Comparison of ENCODE assay signal across 8 cellular contexts in the genomic region with DNA sequence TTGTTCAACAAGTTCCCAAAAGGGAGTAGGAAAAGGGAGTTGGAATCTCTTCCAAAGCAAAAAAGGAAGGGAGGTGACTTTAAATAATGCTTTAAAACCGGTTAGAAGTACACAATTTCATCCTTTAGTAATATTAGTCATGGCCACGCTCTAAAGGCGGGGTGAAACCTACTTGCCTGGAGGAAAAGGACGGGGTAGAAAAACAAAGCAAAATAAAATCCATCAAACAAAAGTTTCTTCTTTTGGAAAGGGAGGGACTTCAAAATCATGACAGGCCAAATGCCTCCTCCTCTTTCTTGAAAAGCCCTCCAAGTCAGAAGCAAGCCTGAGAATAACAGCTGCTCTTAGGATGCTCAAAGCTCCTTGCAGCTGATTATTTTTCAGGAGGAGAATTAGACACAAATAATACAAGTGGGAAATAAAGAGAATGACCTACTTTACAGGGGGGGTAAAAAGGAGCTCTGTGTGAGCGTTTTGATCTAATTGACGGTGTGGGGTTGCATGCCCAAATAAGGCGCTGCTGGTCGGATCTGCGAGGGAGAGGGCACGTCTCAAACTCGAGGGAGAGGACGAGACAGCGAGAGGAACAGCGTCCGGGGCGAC. TPM values are rescaled to one million over a fixed set of nuclear protein-coding genes. Genes with fewer than 3 reads are reported as not detected.
A peak's percentile ranks its signal among the peaks of the same experiment; 100 is the strongest.
DNase-seq lines count a peak whose midpoint lies in the region; ATAC-seq and TF ChIP-seq lines count a peak whose summit lies in the region.

No MANE protein-coding gene starts in this region.

- H3K4me1 Mint-ChIP-seq in activated T-helper 17 cell treated with anti-CD3 and anti-CD28 coated beads, Interleukin-2, amount 50 U/mL, for 72 hours: peaks cover 3% of the 10 kb centered on the region
- no peaks in the 10 kb centered on the region for H3K4me1 Mint-ChIP-seq in glutamatergic neuron (ENCODE audit: low read depth, unreplicated experiment)

- H3K9me3 Mint-ChIP-seq in activated T-helper 17 cell treated with anti-CD3 and anti-CD28 coated beads, Interleukin-2, amount 50 U/mL, for 72 hours: no peaks in the 10 kb centered on the region
- peaks cover 7% of the 10 kb centered on the region for H3K9me3 Mint-ChIP-seq in glutamatergic neuron (ENCODE audit: unreplicated experiment)

- peaks cover 28% of the 10 kb centered on the region for H3K36me3 Mint-ChIP-seq in activated T-helper 17 cell treated with anti-CD3 and anti-CD28 coated beads, Interleukin-2, amount 50 U/mL, for 72 hours (ENCODE audit: low read depth)
- H3K36me3 Mint-ChIP-seq in glutamatergic neuron (ENCODE audit: unreplicated experiment): no peaks in the 10 kb centered on the region

- H3K4me3 Mint-ChIP-seq in activated T-helper 17 cell treated with anti-CD3 and anti-CD28 coated beads, Interleukin-2, amount 50 U/mL, for 72 hours: peak overlapping the region; percentile 86
- peak overlapping the region; percentile 66 for H3K4me3 Mint-ChIP-seq in glutamatergic neuron (ENCODE audit: unreplicated experiment)

- peaks cover 19% of the 10 kb centered on the region for H3K27me3 Mint-ChIP-seq in activated T-helper 17 cell treated with anti-CD3 and anti-CD28 coated beads, Interleukin-2, amount 50 U/mL, for 72 hours
- H3K27me3 Mint-ChIP-seq in glutamatergic neuron (ENCODE audit: unreplicated experiment): peaks cover 5% of the 10 kb centered on the region

- TF ChIP-seq CTCF in glutamatergic neuron (IDR thresholded peaks at IDR 0.05; ENCODE audit: partially characterized antibody, unreplicated experiment): no peak

- peak overlapping the region; percentile 90 for H3K27ac Mint-ChIP-seq in activated T-helper 17 cell treated with anti-CD3 and anti-CD28 coated beads, Interleukin-2, amount 50 U/mL, for 72 hours
- no peak overlapping the region for H3K27ac Mint-ChIP-seq in glutamatergic neuron (ENCODE audit: unreplicated experiment)

- ATAC-seq in activated T-helper 17 cell treated with anti-CD3 and anti-CD28 coated beads, Interleukin-2, amount 50 U/mL, for 72 hours (replicated peaks): peak; percentile 67
- no peak for ATAC-seq in HG03039 (IDR thresholded peaks at IDR 0.05; ENCODE audit: unreplicated experiment)

- DNase-seq in EL: peak; percentile 12
- no peak for DNase-seq in glutamatergic neuron
- peak; percentile 39 for DNase-seq in pons (ENCODE audit: low spot score)
- no peak for DNase-seq in DMS114 treated with DMSO at 0.1 percent for 48 hours (lab: John Stamatoyannopoulos, UW; ENCODE audit: unreplicated experiment)
- no peak for DNase-seq in NCI-H187 (lab: John Stamatoyannopoulos, UW)
- DNase-seq in SHP77 (lab: John Stamatoyannopoulos, UW): no peak

RNA-seq across cellular contexts. Expression of a gene that starts 1.8 kb away (rescaled TPM):
- 10 to 100 TPM in 1 of 2 donors, 1 to 10 TPM in 1; 3.9 to 11.4 TPM for total RNA-seq in activated T-helper 17 cell treated with anti-CD3 and anti-CD28 coated beads, Interleukin-2, amount 50 U/mL, for 72 hours
- 0.54 TPM for total RNA-seq in glutamatergic neuron (ENCODE audit: unreplicated experiment)

Comparison
In these comparisons a context has a peak if more than half of its experiments do, and no peak if none do; other contexts are left out.
1. DNase-seq: peak in EL (single experiment) and pons (single experiment); none in glutamatergic neuron (single experiment), DMS114 treated with DMSO at 0.1 percent for 48 hours (single experiment), NCI-H187 (0 of 2) and SHP77 (0 of 2).